In the genomic region with DNA sequence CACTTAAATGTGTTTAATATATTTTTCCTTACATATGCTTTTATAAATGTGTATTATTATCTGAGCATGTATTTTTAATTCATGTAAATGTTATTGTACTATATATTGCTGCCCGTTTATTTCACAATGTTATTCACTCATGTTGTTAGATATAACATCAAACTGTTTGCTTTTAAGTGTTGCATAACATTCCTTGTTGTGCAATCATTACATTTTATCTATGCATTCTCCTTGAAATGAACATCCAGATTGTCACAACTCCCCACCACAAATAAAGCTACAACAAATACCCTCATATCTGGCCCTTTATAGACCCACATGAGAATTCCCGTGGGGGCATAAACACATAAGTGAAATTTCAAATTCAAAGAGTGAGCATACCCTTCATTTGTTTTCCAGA, we compare ENCODE assay signal across 24 cellular contexts.
DNase-seq lines count a peak whose midpoint lies in the region; ATAC-seq, FAIRE-seq and TF ChIP-seq lines count a peak whose summit lies in the region.
"Had no signal": no experiment of that assay in that cellular context is flagged by ENCODE, and none has a peak within 500 bp of the region (broad histone marks: within the 10 kb centered on the region; RNA-seq: fewer than 3 reads in every experiment).

No MANE protein-coding gene starts in this region.

- no peak overlapping the region for H3K27ac ChIP-seq in K562 (ENCODE audit: extremely low read depth, low read depth, low read length)
- H3K27ac ChIP-seq: 22Rv1, KMS-11, SJCRH30 had no signal

- TF ChIP-seq POLR2A in K562 (conservative IDR thresholded peaks at IDR 0.05) = no peak
- TF ChIP-seq POLR2A in GM12892 (IDR thresholded peaks at IDR 0.05; ENCODE audit: low read depth, low read length) = no peak

- no peaks in the 10 kb centered on the region for H3K27me3 ChIP-seq in K562 (ENCODE audit: control insufficient read depth in 2 of 2, insufficient read depth in 2 of 2, low read length in 2 of 2)
- H3K27me3 ChIP-seq: BE2C had no signal

- H2AFZ ChIP-seq in K562 (ENCODE audit: low read depth, low read length) = no peak overlapping the region

- H3K4me1 ChIP-seq in K562 (replicated peaks in 1 of 2; ENCODE audit: control insufficient read depth in 2 of 2, insufficient read depth in 2 of 2, low read length in 2 of 2) = no peaks in the 10 kb centered on the region; a peak in 1 of 5 replicates
- H3K4me1 ChIP-seq: BE2C had no signal

- no peak for TF ChIP-seq EP300 in K562 (IDR thresholded peaks at IDR 0.05; ENCODE audit: low read length)

- DNase-seq in NOMO-1 treated with DMSO at 0.1 percent for 48 hours (lab: John Stamatoyannopoulos, UW; ENCODE audit: unreplicated experiment) (peak; percentile 24), NOMO-1 treated with dmso at 0.1 percent for 144 hours (lab: John Stamatoyannopoulos, UW; ENCODE audit: unreplicated experiment) (no peak), MV-4-11 (lab: John Stamatoyannopoulos, UW) (peak; percentile 40), K562 (ENCODE audit: extremely low read depth in 1 of 4, low spot score in 3 of 4) (no peak), fibroblast of villous mesenchyme (ENCODE audit: low read depth) (peak; percentile 72), GM12892 (ENCODE audit: insufficient read length) (no peak), amniotic stem cell (lab: John Stamatoyannopoulos, UW) (no peak)
- DNase-seq: ACHN; BE2C; CD8-positive, alpha-beta memory T cell; DMS 273 treated with DMSO at 0.1 percent for 48 hours; DMS79; GF-D8; NCI-H2029; NCI-H446 treated with DMSO at 0.1 percent for 48 hours; NCI-H526; SJCRH30 had no signal

- no TSS peak for BruUV-seq in K562 (replicated peaks; lab: Mats Ljungman, UMichigan)

- in situ Hi-C loops in K562 (cut with MboI) = loop anchor here (10.0 kb wide), 1 partner anchor 153 kb away; no protein-coding TSS in a partner anchor

- no peaks in the 10 kb centered on the region for H3K79me2 ChIP-seq in K562 (ENCODE audit: control insufficient read depth, insufficient read depth, low read length)

- TF ChIP-seq CTCF in K562 (IDR thresholded peaks at IDR 0.05 in 2 of 3, conservative IDR thresholded peaks at IDR 0.05 in 1 of 3; ENCODE audit: insufficient read depth in 2 of 3, low read depth in 1 of 3, low read length in 3 of 3) (no peak), fibroblast of villous mesenchyme (IDR thresholded peaks at IDR 0.05; ENCODE audit: insufficient read depth, low read depth, low read length) (no peak)

- H3K36me3 ChIP-seq in K562 (ENCODE audit: control insufficient read depth, insufficient read depth, low read length) = no peaks in the 10 kb centered on the region
- H3K36me3 ChIP-seq: BE2C, SJCRH30 had no signal

- WGBS in K562 (ENCODE audit: insufficient coverage, low coverage, missing lambda C conversion rate) = 0% methylated on average over 2 of the region's 2 CpGs

- ATAC-seq in K562 (no peak), HG03175 (IDR thresholded peaks at IDR 0.05; ENCODE audit: unreplicated experiment) (no peak)

- no peak overlapping the region for H3K9ac ChIP-seq in K562 (ENCODE audit: insufficient read depth in 1 of 2, low read depth in 2 of 2, low read length in 2 of 2)
- H3K9ac ChIP-seq: KMS-11 had no signal

- no peak for FAIRE-seq in K562 (lab: Jason Lieb, UNC)
- no peak for FAIRE-seq in GM12892 (lab: Jason Lieb, UNC)
- FAIRE-seq: GM12891, GM19239, H54, HTR-8/SVneo had no signal

- H3K9me3 ChIP-seq in K562 (replicated peaks; ENCODE audit: control insufficient read depth, insufficient read depth, low read depth, low read length) = no peaks in the 10 kb centered on the region
- H3K9me3 ChIP-seq: BE2C, SJCRH30 had no signal

- TF ChIP-seq RAD21 in K562 (CRISPR knock-in tag; conservative IDR thresholded peaks at IDR 0.05 in 1 of 2, IDR thresholded peaks at IDR 0.05 in 1 of 2) = no peak

- H3K4me3 ChIP-seq in K562 = no peak overlapping the region
- no peak overlapping the region for H3K4me3 ChIP-seq in fibroblast of villous mesenchyme (ENCODE audit: low read depth, low read length)
- H3K4me3 ChIP-seq: SJCRH30 had no signal

- CTCF ChIA-PET in K562 (lab: Yijun Ruan, JAX; ENCODE audit: low intra/inter-chr PET ratio) = no interaction called here

- H3K9me1 ChIP-seq in K562 (ENCODE audit: control insufficient read depth, insufficient read depth, low read length) = no peaks in the 10 kb centered on the region

- intact Hi-C loops in K562 (cut with micrococcal nuclease) = no loop called here

- POLR2A ChIA-PET in K562 (lab: Yijun Ruan, JAX) = no interaction called here

- H3K4me2 ChIP-seq in K562 (ENCODE audit: insufficient read depth, low read length) = no peak overlapping the region
- H3K4me2 ChIP-seq: KMS-11 had no signal

- no peaks in the 10 kb centered on the region for H4K20me1 ChIP-seq in K562 (replicated peaks; ENCODE audit: control insufficient read depth, insufficient read depth, low read length)

TF ChIP-seq in K562, 482 proteins besides CTCF, POLR2A, EP300 and RAD21 (continues in another document):
- TF ChIP-seq CEBPB (tag; IDR thresholded peaks at IDR 0.05) (peak; percentile 96), CREB3L1 (IDR thresholded peaks at IDR 0.05; ENCODE audit: borderline replicate concordance, low read depth) (no peak), CEBPG (CRISPR knock-in tag; IDR thresholded peaks at IDR 0.05) (no peak), CEBPG (tag; conservative IDR thresholded peaks at IDR 0.05 in 1 of 2, IDR thresholded peaks at IDR 0.05 in 1 of 2) (peak; percentile 74 to 79; a peak in 3 of 4 replicates), AFF4 (CRISPR knock-in tag; IDR thresholded peaks at IDR 0.05) (no peak), GATAD2A (IDR thresholded peaks at IDR 0.05) (no peak), MED1 (CRISPR knock-in tag; IDR thresholded peaks at IDR 0.05; ENCODE audit: borderline replicate concordance) (no peak), BRD9 (IDR thresholded peaks at IDR 0.05; ENCODE audit: low read depth, partially characterized antibody) (no peak), CCNT2 (IDR thresholded peaks at IDR 0.05; ENCODE audit: borderline replicate concordance, extremely low read depth, insufficient read length, low read depth, low read length) (no peak), BRCA1 (IDR thresholded peaks at IDR 0.05) (no peak), BRCA1 (CRISPR knock-in tag; IDR thresholded peaks at IDR 0.05) (no peak), ZNF324 (CRISPR knock-in tag; IDR thresholded peaks at IDR 0.05) (no peak), KLF1 (tag; IDR thresholded peaks at IDR 0.05) (no peak), ZNF316 (IDR thresholded peaks at IDR 0.05) (no peak)
- TF ChIP-seq, protein P1, sequence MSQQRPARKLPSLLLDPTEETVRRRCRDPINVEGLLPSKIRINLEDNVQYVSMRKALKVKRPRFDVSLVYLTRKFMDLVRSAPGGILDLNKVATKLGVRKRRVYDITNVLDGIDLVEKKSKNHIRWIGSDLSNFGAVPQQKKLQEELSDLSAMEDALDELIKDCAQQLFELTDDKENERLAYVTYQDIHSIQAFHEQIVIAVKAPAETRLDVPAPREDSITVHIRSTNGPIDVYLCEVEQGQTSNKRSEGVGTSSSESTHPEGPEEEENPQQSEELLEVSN (IDR thresholded peaks at IDR 0.05; ENCODE audit: borderline replicate concordance in 1 of 2, extremely low read depth in 1 of 2, insufficient read depth in 1 of 2, insufficient read length in 1 of 2, low read depth in 1 of 2, low read length in 1 of 2, poor library complexity in 1 of 2, severe bottlenecking in 1 of 2) = no peak
- TF ChIP-seq, protein P2, sequence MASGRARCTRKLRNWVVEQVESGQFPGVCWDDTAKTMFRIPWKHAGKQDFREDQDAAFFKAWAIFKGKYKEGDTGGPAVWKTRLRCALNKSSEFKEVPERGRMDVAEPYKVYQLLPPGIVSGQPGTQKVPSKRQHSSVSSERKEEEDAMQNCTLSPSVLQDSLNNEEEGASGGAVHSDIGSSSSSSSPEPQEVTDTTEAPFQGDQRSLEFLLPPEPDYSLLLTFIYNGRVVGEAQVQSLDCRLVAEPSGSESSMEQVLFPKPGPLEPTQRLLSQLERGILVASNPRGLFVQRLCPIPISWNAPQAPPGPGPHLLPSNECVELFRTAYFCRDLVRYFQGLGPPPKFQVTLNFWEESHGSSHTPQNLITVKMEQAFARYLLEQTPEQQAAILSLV (tag; IDR thresholded peaks at IDR 0.05) = 0 out of 2 replicates have a peak, but pooled peaks have one; percentile 12

Comparison
In these comparisons a context has a peak if more than half of its experiments do, and no peak if none do; other contexts are left out.
1. DNase-seq: peak in NOMO-1 treated with DMSO at 0.1 percent for 48 hours (single experiment), MV-4-11 (single experiment) and fibroblast of villous mesenchyme (single experiment); none in NOMO-1 treated with dmso at 0.1 percent for 144 hours (single experiment), K562 (0 of 4), GM12892 (single experiment) and amniotic stem cell (single experiment).